Comparison of ENCODE assay signal across 23 cellular contexts in genomic region chr9:121676916-121677315, GRCh38.
"Had no signal": no experiment of that assay in that cellular context is flagged by ENCODE, and none has a peak within 500 bp of the region (broad histone marks: within the 10 kb centered on the region; RNA-seq: fewer than 3 reads in every experiment).

No MANE protein-coding gene starts in this region.

- H3K9me3 ChIP-seq: sigmoid colon, upper lobe of right lung had no signal

- H3K79me2 ChIP-seq: parathyroid adenoma had no signal

- H3K27me3 ChIP-seq: sigmoid colon, upper lobe of right lung had no signal

- H3K36me3 Mint-ChIP-seq: activated naive CD4-positive, alpha-beta T cell treated with anti-CD3 and anti-CD28 coated beads, Interleukin-2, amount 50 U/mL, for 72 hours; natural killer cell treated with Interleukin-12 subunit alpha and Interleukin-12 subunit beta and Interleukin-15 and Interleukin-18, amount 100 ng/mL, for 72 hours had no signal

- H3K27ac ChIP-seq: foreskin keratinocyte, parathyroid adenoma, sigmoid colon, upper lobe of right lung had no signal

- H3K9ac ChIP-seq: parathyroid adenoma had no signal

- H3K27ac Mint-ChIP-seq: activated B cell treated with CpG ODN at 0.5 μM for 24 hours; activated CD4-positive, alpha-beta T cell treated with anti-CD3 and anti-CD28 coated beads for 36 hours; activated naive CD4-positive, alpha-beta T cell treated with anti-CD3 and anti-CD28 coated beads, Interleukin-2, amount 50 U/mL, for 72 hours; activated T-cell treated with anti-CD3 and anti-CD28 coated beads, Interleukin-2, amount 50 U/mL, for 24 hours; activated T-helper 17 cell treated with anti-CD3 and anti-CD28 coated beads, Interleukin-2, amount 50 U/mL, for 72 hours; natural killer cell treated with Interleukin-12 subunit alpha and Interleukin-12 subunit beta and Interleukin-15 and Interleukin-18, amount 100 ng/mL, for 72 hours; T-helper 1 cell treated with Interleukin-12 subunit alpha and Interleukin-12 subunit beta and Interleukin-4 antibody, amounts not matched to agents 30 μg/mL and 1 μg/mL, for 36 hours had no signal

- H3K9me3 Mint-ChIP-seq: activated B cell treated with CpG ODN at 0.5 μM for 24 hours; activated naive CD4-positive, alpha-beta T cell treated with anti-CD3 and anti-CD28 coated beads, Interleukin-2, amount 50 U/mL, for 72 hours; activated T-cell treated with anti-CD3 and anti-CD28 coated beads, Interleukin-2, amount 50 U/mL, for 24 hours; activated T-helper 17 cell treated with anti-CD3 and anti-CD28 coated beads, Interleukin-2, amount 50 U/mL, for 72 hours; brain; natural killer cell treated with Interleukin-12 subunit alpha and Interleukin-12 subunit beta and Interleukin-15 and Interleukin-18, amount 100 ng/mL, for 72 hours; T-helper 1 cell treated with Interleukin-12 subunit alpha and Interleukin-12 subunit beta and Interleukin-4 antibody, amounts not matched to agents 30 μg/mL and 1 μg/mL, for 36 hours had no signal

- H3K4me1 ChIP-seq: foreskin keratinocyte, parathyroid adenoma, upper lobe of right lung had no signal

- H2AFZ ChIP-seq: parathyroid adenoma had no signal

- H3K27me3 Mint-ChIP-seq: brain had no signal

- DNase-seq: activated B cell treated with CpG ODN at 0.5 μM for 24 hours; activated CD4-positive, alpha-beta T cell treated with anti-CD3 and anti-CD28 coated beads for 36 hours; activated CD4-positive, alpha-beta T cell treated with anti-CD3 and anti-CD28 coated beads, Interleukin-2, amount 50 U/mL, for 4 hours; activated CD8-positive, alpha-beta memory T cell treated with anti-CD3 and anti-CD28 coated beads for 24 hours; activated CD8-positive, alpha-beta memory T cell treated with anti-CD3 and anti-CD28 coated beads, Interleukin-2, amount 50 U/mL, for 4 hours; activated T-cell treated with anti-CD3 and anti-CD28 coated beads, Interleukin-2, amount 50 U/mL, for 24 hours; central memory CD4-positive, alpha-beta T cell; dermis blood vessel endothelial cell; effector CD8-positive, alpha-beta T cell; erythroblast; foreskin keratinocyte; mammary epithelial cell; sigmoid colon; stimulated activated CD4-positive, alpha-beta T cell treated with anti-CD3 and anti-CD28 coated beads, Interleukin-4, amount 100 ng/mL, for 1 hour; stimulated activated naive CD4-positive, alpha-beta T cell; T1000; upper lobe of right lung had no signal

- H3K4me1 Mint-ChIP-seq: activated B cell treated with CpG ODN at 0.5 μM for 24 hours; activated CD4-positive, alpha-beta T cell treated with anti-CD3 and anti-CD28 coated beads for 36 hours; activated T-helper 17 cell treated with anti-CD3 and anti-CD28 coated beads, Interleukin-2, amount 50 U/mL, for 72 hours had no signal

- H3K4me3 ChIP-seq: sigmoid colon, upper lobe of right lung had no signal

- ATAC-seq: activated CD4-positive, alpha-beta T cell treated with anti-CD3 and anti-CD28 coated beads for 36 hours; activated naive CD4-positive, alpha-beta T cell treated with anti-CD3 and anti-CD28 coated beads, Interleukin-2, amount 50 U/mL, for 72 hours; activated T-helper 17 cell treated with anti-CD3 and anti-CD28 coated beads, Interleukin-2, amount 50 U/mL, for 72 hours; foreskin keratinocyte had no signal

- H3K4me3 Mint-ChIP-seq: activated B cell treated with CpG ODN at 0.5 μM for 24 hours; activated CD4-positive, alpha-beta T cell treated with anti-CD3 and anti-CD28 coated beads for 36 hours; activated T-cell treated with anti-CD3 and anti-CD28 coated beads, Interleukin-2, amount 50 U/mL, for 24 hours; activated T-helper 17 cell treated with anti-CD3 and anti-CD28 coated beads, Interleukin-2, amount 50 U/mL, for 72 hours; brain; natural killer cell treated with Interleukin-12 subunit alpha and Interleukin-12 subunit beta and Interleukin-15 and Interleukin-18, amount 100 ng/mL, for 72 hours; T-helper 1 cell treated with Interleukin-12 subunit alpha and Interleukin-12 subunit beta and Interleukin-4 antibody, amounts not matched to agents 30 μg/mL and 1 μg/mL, for 36 hours had no signal
